ENCODE assay signal across 16 cellular contexts in genomic region chr21:39527664-39528381, GRCh38.
A peak's percentile ranks its signal among the peaks of the same experiment; 100 is the strongest.
DNase-seq lines count a peak whose midpoint lies in the region; ATAC-seq and TF ChIP-seq lines count a peak whose summit lies in the region.
"Had no signal": no experiment of that assay in that cellular context is flagged by ENCODE, and none has a peak within 500 bp of the region (broad histone marks: within the 10 kb centered on the region; RNA-seq: fewer than 3 reads in every experiment).

No MANE protein-coding gene starts in this region.

- H3K27ac Mint-ChIP-seq in type B pancreatic cell: peak overlapping the region; percentile 57
- no peak overlapping the region for H3K27ac Mint-ChIP-seq in activated T-helper 17 cell treated with anti-CD3 and anti-CD28 coated beads, Interleukin-2, amount 50 U/mL, for 72 hours
- H3K27ac Mint-ChIP-seq: natural killer cell had no signal

- intact Hi-C loops in Right ventricle myocardium superior (cut with DNase I) (no loop called here), Right ventricle myocardium inferior (cut with DNase I) (no loop called here)

- H3K36me3 ChIP-seq in liver (ENCODE audit: control insufficient read depth in 4 of 4, insufficient read depth in 3 of 4, low read depth in 1 of 4, low read length in 3 of 4): no peaks in the 10 kb centered on the region
- H3K36me3 ChIP-seq: left ventricle myocardium inferior had no signal

- no peaks in the 10 kb centered on the region for H3K27me3 Mint-ChIP-seq in type B pancreatic cell
- peaks cover 24% of the 10 kb centered on the region for H3K27me3 Mint-ChIP-seq in activated T-helper 17 cell treated with anti-CD3 and anti-CD28 coated beads, Interleukin-2, amount 50 U/mL, for 72 hours

- peaks cover 9 to 40% (median 34%) of the 10 kb centered on the region in 4 donors for H3K4me1 ChIP-seq in liver (ENCODE audit: control insufficient read depth in 4 of 4, insufficient read depth in 4 of 4, low read length in 3 of 4)

- H3K36me3 Mint-ChIP-seq in type B pancreatic cell: no peaks in the 10 kb centered on the region
- H3K36me3 Mint-ChIP-seq in activated T-helper 17 cell treated with anti-CD3 and anti-CD28 coated beads, Interleukin-2, amount 50 U/mL, for 72 hours (ENCODE audit: low read depth): no peaks in the 10 kb centered on the region
- H3K36me3 Mint-ChIP-seq: natural killer cell had no signal

- H3K4me3 Mint-ChIP-seq in type B pancreatic cell: peak overlapping the region; percentile 29
- no peak overlapping the region for H3K4me3 Mint-ChIP-seq in activated T-helper 17 cell treated with anti-CD3 and anti-CD28 coated beads, Interleukin-2, amount 50 U/mL, for 72 hours
- H3K4me3 Mint-ChIP-seq: natural killer cell had no signal

- peak overlapping the region in 1 of 2 donors; percentile 19 for H3K27ac ChIP-seq in liver (ENCODE audit: low read depth in 1 of 2, low read length in 2 of 2)
- H3K27ac ChIP-seq: KMS-11, left ventricle myocardium inferior had no signal

- ATAC-seq in Right ventricle myocardium superior (ENCODE audit: poor library complexity): no peak
- ATAC-seq in Right ventricle myocardium inferior: no peak
- ATAC-seq in activated T-helper 17 cell treated with anti-CD3 and anti-CD28 coated beads, Interleukin-2, amount 50 U/mL, for 72 hours (replicated peaks): no peak
- ATAC-seq: natural killer cell had no signal

- H3K9ac ChIP-seq in liver (ENCODE audit: low read depth in 1 of 2, low read length in 2 of 2): no peak overlapping the region
- H3K9ac ChIP-seq: KMS-11 had no signal

- no peaks in the 10 kb centered on the region for H3K9me3 ChIP-seq in liver (ENCODE audit: control insufficient read depth in 4 of 4, low read length in 3 of 4)
- H3K9me3 ChIP-seq: left ventricle myocardium inferior had no signal

- H3K4me1 Mint-ChIP-seq in type B pancreatic cell (ENCODE audit: unreplicated experiment): peaks cover 31% of the 10 kb centered on the region
- H3K4me1 Mint-ChIP-seq in activated T-helper 17 cell treated with anti-CD3 and anti-CD28 coated beads, Interleukin-2, amount 50 U/mL, for 72 hours: no peaks in the 10 kb centered on the region
- H3K4me1 Mint-ChIP-seq: natural killer cell had no signal

- H3K9me3 Mint-ChIP-seq in type B pancreatic cell: no peaks in the 10 kb centered on the region
- H3K9me3 Mint-ChIP-seq in activated T-helper 17 cell treated with anti-CD3 and anti-CD28 coated beads, Interleukin-2, amount 50 U/mL, for 72 hours: no peaks in the 10 kb centered on the region
- H3K9me3 Mint-ChIP-seq: natural killer cell had no signal

- 7% methylated on average over 8 of the region's 8 CpGs for WGBS in liver

- no peak for TF ChIP-seq CTCF in liver (IDR thresholded peaks at IDR 0.05; ENCODE audit: low read depth, low read length, missing input control)
- no peak for TF ChIP-seq CTCF in type B pancreatic cell (conservative IDR thresholded peaks at IDR 0.05)

- no peaks in the 10 kb centered on the region for H3K27me3 ChIP-seq in liver (ENCODE audit: control insufficient read depth in 4 of 4, insufficient read depth in 4 of 4, low read length in 3 of 4)

- no peak overlapping the region for H3K4me3 ChIP-seq in liver (ENCODE audit: low read depth in 1 of 3, low read length in 3 of 3)
- H3K4me3 ChIP-seq: left ventricle myocardium inferior had no signal

- DNase-seq in Right ventricle myocardium superior (peak; percentile 40), Right ventricle myocardium inferior (ENCODE audit: missing footprints) (no peak), NCI-H748 treated with DMSO at 0.1 percent for 48 hours (lab: John Stamatoyannopoulos, UW) (peak; percentile 16), type B pancreatic cell (ENCODE audit: extremely low spot score, unreplicated experiment) (no peak), OCI-M1 (lab: John Stamatoyannopoulos, UW) (no peak)
- DNase-seq in activated CD4-positive, alpha-beta T cell treated with anti-CD3 and anti-CD28 coated beads for 4 hours: no peak
- DNase-seq: ACHN; HCEC 1CT; hypothalamus; left ventricle myocardium inferior; natural killer cell; NCI-H187 treated with DMSO at 0.1 percent for 48 hours; stimulated activated naive CD4-positive, alpha-beta T cell treated with Interleukin-2 at 50 U/mL for 16 hours had no signal

- peak in 1 of 2 donors; percentile 7 for TF ChIP-seq RAD21 in liver (IDR thresholded peaks at IDR 0.05)

TF ChIP-seq in liver, 16 proteins besides CTCF, POLR2A, EP300 and RAD21:
- peak; percentile 55 for TF ChIP-seq NR2F2 (IDR thresholded peaks at IDR 0.05)
- TF ChIP-seq RXRA (IDR thresholded peaks at IDR 0.05): peak; percentile 84 to 89
- no peak for TF ChIP-seq FOXA1 (IDR thresholded peaks at IDR 0.05)
- TF ChIP-seq, protein P1, sequence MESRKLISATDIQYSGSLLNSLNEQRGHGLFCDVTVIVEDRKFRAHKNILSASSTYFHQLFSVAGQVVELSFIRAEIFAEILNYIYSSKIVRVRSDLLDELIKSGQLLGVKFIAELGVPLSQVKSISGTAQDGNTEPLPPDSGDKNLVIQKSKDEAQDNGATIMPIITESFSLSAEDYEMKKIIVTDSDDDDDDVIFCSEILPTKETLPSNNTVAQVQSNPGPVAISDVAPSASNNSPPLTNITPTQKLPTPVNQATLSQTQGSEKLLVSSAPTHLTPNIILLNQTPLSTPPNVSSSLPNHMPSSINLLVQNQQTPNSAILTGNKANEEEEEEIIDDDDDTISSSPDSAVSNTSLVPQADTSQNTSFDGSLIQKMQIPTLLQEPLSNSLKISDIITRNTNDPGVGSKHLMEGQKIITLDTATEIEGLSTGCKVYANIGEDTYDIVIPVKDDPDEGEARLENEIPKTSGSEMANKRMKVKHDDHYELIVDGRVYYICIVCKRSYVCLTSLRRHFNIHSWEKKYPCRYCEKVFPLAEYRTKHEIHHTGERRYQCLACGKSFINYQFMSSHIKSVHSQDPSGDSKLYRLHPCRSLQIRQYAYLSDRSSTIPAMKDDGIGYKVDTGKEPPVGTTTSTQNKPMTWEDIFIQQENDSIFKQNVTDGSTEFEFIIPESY (IDR thresholded peaks at IDR 0.05): no peak
- TF ChIP-seq SP1 (IDR thresholded peaks at IDR 0.05): peak; percentile 41
- peak; percentile 48 to 52 for TF ChIP-seq HNF4A (conservative IDR thresholded peaks at IDR 0.05)

Comparison
In these comparisons a context has a peak if more than half of its experiments do, and no peak if none do; other contexts are left out.
1. DNase-seq: peak in Right ventricle myocardium superior (single experiment) and NCI-H748 treated with DMSO at 0.1 percent for 48 hours (single experiment); none in Right ventricle myocardium inferior (single experiment), type B pancreatic cell (single experiment), activated CD4-positive, alpha-beta T cell treated with anti-CD3 and anti-CD28 coated beads for 4 hours (0 of 2) and OCI-M1 (single experiment).